14 cellular contexts compared by ENCODE assay signal in genomic region chr17:82492647-82493516, GRCh38. TPM values are rescaled to one million over a fixed set of nuclear protein-coding genes. Genes with fewer than 3 reads are reported as not detected.
A peak's percentile ranks its signal among the peaks of the same experiment; 100 is the strongest.
DNase-seq lines count a peak whose midpoint lies in the region; FAIRE-seq and TF ChIP-seq lines count a peak whose summit lies in the region.
"Had no signal": no experiment of that assay in that cellular context is flagged by ENCODE, and none has a peak within 500 bp of the region (broad histone marks: within the 10 kb centered on the region; RNA-seq: fewer than 3 reads in every experiment).

No MANE protein-coding gene starts in this region.

- WGBS in spleen, 5 donors: 84 to 93% (median 91%) methylated on average over 19 of the region's 19 CpGs

- TF ChIP-seq CTCF in brain microvascular endothelial cell (IDR thresholded peaks at IDR 0.05; ENCODE audit: low read depth, low read length, missing control alignments) (no peak), keratinocyte (optimal IDR thresholded peaks at IDR 0.05 in 1 of 3, IDR thresholded peaks at IDR 0.05 in 1 of 3, conservative IDR thresholded peaks at IDR 0.05 in 1 of 3; ENCODE audit: extremely low read depth in 1 of 3, insufficient read depth in 2 of 3, low read length in 3 of 3) (no peak), spleen (IDR thresholded peaks at IDR 0.05 in 8 of 11, conservative IDR thresholded peaks at IDR 0.05 in 3 of 11) (no peak)

- peak overlapping the region in 1 of 7 donors; percentile 45 for H3K4me3 Mint-ChIP-seq in CD8-positive, alpha-beta memory T cell
- H3K4me3 Mint-ChIP-seq: T-helper 1 cell treated with Interleukin-12 subunit alpha and Interleukin-12 subunit beta and Interleukin-4 antibody, amounts not matched to agents 30 μg/mL and 1 μg/mL, for 36 hours had no signal

- TF ChIP-seq POLR2A in spleen (IDR thresholded peaks at IDR 0.05): no peak

- peaks cover 0 to 16% (median 1%) of the 10 kb centered on the region in 3 donors for H3K36me3 Mint-ChIP-seq in CD8-positive, alpha-beta memory T cell

- no peaks in the 10 kb centered on the region for H3K9me3 Mint-ChIP-seq in CD8-positive, alpha-beta memory T cell
- H3K9me3 Mint-ChIP-seq: stimulated activated naive CD8-positive, alpha-beta T cell treated with anti-CD3 and anti-CD28 coated beads, Interleukin-15, amount 100 ng/mL, for 72 hours; T-helper 1 cell treated with Interleukin-12 subunit alpha and Interleukin-12 subunit beta and Interleukin-4 antibody, amounts not matched to agents 30 μg/mL and 1 μg/mL, for 36 hours had no signal

- intact Hi-C loops in spleen (cut with DNase I; ENCODE audit: low total_unique reads): loop anchor here (10.0 kb wide), 1 partner anchor 62 kb away; no protein-coding TSS in a partner anchor

- peak; percentile 87 for FAIRE-seq in keratinocyte (lab: Jason Lieb, UNC)

- H3K4me2 ChIP-seq in BLaER1 (peak overlapping the region; percentile 5; the same call in 1 of the 2 replicates), keratinocyte (ENCODE audit: control insufficient read depth, extremely low read depth, insufficient read depth, low read depth, low read length) (peak overlapping the region; percentile 3)

- POLR2A ChIA-PET in CD8-positive, alpha-beta memory T cell (lab: Charles Lee): interaction anchor here (0.7 kb wide), 1 partner anchor 144 kb away, joined by 3 read pairs; no protein-coding TSS in a partner anchor

- H3K4me1 ChIP-seq in BLaER1 (peaks cover 83% of the 10 kb centered on the region), keratinocyte (ENCODE audit: control insufficient read depth, extremely low read depth, insufficient read depth, low read length) (peaks cover 44% of the 10 kb centered on the region), spleen (peaks cover 5 to 36% (median 31%) of the 10 kb centered on the region in 6 donors)
- H3K4me1 ChIP-seq in CD8-positive, alpha-beta memory T cell (ENCODE audit: insufficient read depth, low read length): peaks cover 7% of the 10 kb centered on the region

- H3K9me3 ChIP-seq in BLaER1 (no peaks in the 10 kb centered on the region), keratinocyte (ENCODE audit: control insufficient read depth, low read depth, low read length) (no peaks in the 10 kb centered on the region), spleen (no peaks in the 10 kb centered on the region)
- H3K9me3 ChIP-seq in CD8-positive, alpha-beta memory T cell (ENCODE audit: low read length): no peaks in the 10 kb centered on the region
- H3K9me3 ChIP-seq: left lung, neutrophil had no signal

- no peaks in the 10 kb centered on the region for H3K27me3 ChIP-seq in BLaER1
- H3K27me3 ChIP-seq in brain microvascular endothelial cell (replicated peaks): no peaks in the 10 kb centered on the region
- no peaks in the 10 kb centered on the region for H3K27me3 ChIP-seq in keratinocyte (ENCODE audit: control insufficient read depth, extremely low read depth, insufficient read depth, low read length)
- H3K27me3 ChIP-seq in CD8-positive, alpha-beta memory T cell (ENCODE audit: insufficient read depth, low read length, poor library complexity, severe bottlenecking): no peaks in the 10 kb centered on the region
- no peaks in the 10 kb centered on the region for H3K27me3 ChIP-seq in spleen (replicated peaks in 1 of 7)
- H3K27me3 ChIP-seq: left lung, neutrophil had no signal

- in situ Hi-C loops in brain microvascular endothelial cell (cut with HindIII; ENCODE audit: low pct_ligation_motif_present, low sequenced_read_pairs): no loop called here

- DNase-seq in LHCN-M2 (ENCODE audit: low read depth) (peak; percentile 79), brain microvascular endothelial cell (peak; percentile 57), keratinocyte (ENCODE audit: low read depth, low spot score) (no peak), spleen (no peak), epidermal melanocyte (ENCODE audit: insufficient read length, low spot score) (no peak), NCI-H526 (lab: John Stamatoyannopoulos, UW) (no peak)
- no peak for DNase-seq in CD8-positive, alpha-beta memory T cell
- DNase-seq: left lung; NCI-H510A treated with DMSO at 0.1 percent for 48 hours; stimulated activated CD4-positive, alpha-beta T cell treated with anti-CD3 and anti-CD28 coated beads, Interleukin-1b, Interleukin-23, amount 100 ng/mL, for 48 hours; stimulated activated naive CD8-positive, alpha-beta T cell treated with anti-CD3 and anti-CD28 coated beads, Interleukin-15, amount 100 ng/mL, for 72 hours had no signal

- no peaks in the 10 kb centered on the region for H3K79me2 ChIP-seq in keratinocyte (ENCODE audit: control insufficient read depth, insufficient read depth, low read length)

- H4K20me1 ChIP-seq in BLaER1 (no peaks in the 10 kb centered on the region), keratinocyte (ENCODE audit: control insufficient read depth, extremely low read depth, insufficient read depth, low read length) (no peaks in the 10 kb centered on the region)

- peak overlapping the region; percentile 48; the same call in 1 of the 2 replicates for H3K9ac ChIP-seq in BLaER1
- H3K9ac ChIP-seq in keratinocyte (ENCODE audit: control insufficient read depth, extremely low read depth, insufficient read depth, low read length): peak overlapping the region; percentile 11

- H3K4me1 Mint-ChIP-seq in CD8-positive, alpha-beta memory T cell: peaks cover 15 to 29% (median 18%) of the 10 kb centered on the region in 3 donors

- peak overlapping the region in 3 of 8 donors; percentile 37 to 99 (median 54) for H3K27ac Mint-ChIP-seq in CD8-positive, alpha-beta memory T cell

- no peak overlapping the region for H2AFZ ChIP-seq in keratinocyte (ENCODE audit: control insufficient read depth, low read length)

- H3K4me3 ChIP-seq in BLaER1 (no peak overlapping the region), brain microvascular endothelial cell (ENCODE audit: low read depth, low read length) (no peak overlapping the region), keratinocyte (ENCODE audit: control insufficient read depth in 2 of 3, extremely low read depth in 1 of 3, insufficient read depth in 2 of 3, low read depth in 1 of 3, low read length in 3 of 3) (no peak overlapping the region), spleen (no peak overlapping the region)
- no peak overlapping the region for H3K4me3 ChIP-seq in CD8-positive, alpha-beta memory T cell (ENCODE audit: low read length)
- H3K4me3 ChIP-seq: left lung had no signal

- H3K36me3 ChIP-seq in BLaER1 (peaks cover 17% of the 10 kb centered on the region), brain microvascular endothelial cell (replicated peaks) (peaks cover under 1% of the 10 kb centered on the region), keratinocyte (ENCODE audit: control insufficient read depth in 2 of 2, extremely low read depth in 1 of 2, insufficient read depth in 2 of 2, low read length in 2 of 2) (no peaks in the 10 kb centered on the region), spleen (peaks cover 0 to 28% (median 11%) of the 10 kb centered on the region in 6 donors)
- no peaks in the 10 kb centered on the region for H3K36me3 ChIP-seq in CD8-positive, alpha-beta memory T cell (ENCODE audit: insufficient read depth, low read length)

- H3K27me3 Mint-ChIP-seq in CD8-positive, alpha-beta memory T cell: peaks cover 0 to 8% of the 10 kb centered on the region in 2 donors
- H3K27me3 Mint-ChIP-seq: stimulated activated naive CD8-positive, alpha-beta T cell treated with anti-CD3 and anti-CD28 coated beads, Interleukin-15, amount 100 ng/mL, for 72 hours had no signal

- H3K27ac ChIP-seq in BLaER1: peak overlapping the region; percentile 49
- H3K27ac ChIP-seq in brain microvascular endothelial cell: no peak overlapping the region
- H3K27ac ChIP-seq in keratinocyte (ENCODE audit: control insufficient read depth, insufficient read depth, low read length): peak overlapping the region; percentile 58
- H3K27ac ChIP-seq in CD8-positive, alpha-beta memory T cell (ENCODE audit: low read depth, low read length): no peak overlapping the region
- H3K27ac ChIP-seq in spleen: no peak overlapping the region
- H3K27ac ChIP-seq: neutrophil had no signal

- H3K9me1 ChIP-seq in keratinocyte (ENCODE audit: control insufficient read depth, extremely low read depth, insufficient read depth, low read length): peaks cover 2% of the 10 kb centered on the region

- CTCF ChIA-PET in CD8-positive, alpha-beta memory T cell (lab: Charles Lee): interaction anchor here (1.2 to 1.9 kb wide), 2 partner anchors 9 to 12 kb away, joined by 3 to 4 read pairs; no protein-coding TSS in a partner anchor

- dilution Hi-C loops in keratinocyte (cut with MboI; ENCODE audit: extremely low pct_ligation_motif_present, low sequenced_read_pairs): no loop called here

RNA-seq across cellular contexts. Expression of gene FOXK2, which starts 26.6 kb away (rescaled TPM):
- total RNA-seq in LHCN-M2 (2014; rRNA removed): 24.8 and 31.5 TPM in 2 replicates
- polyA plus RNA-seq in LHCN-M2 (2012): 22.7 TPM
- 39.4 to 43.9 TPM (median 43.8 TPM) in 3 replicates for polyA plus RNA-seq in keratinocyte
- polyA plus RNA-seq in keratinocyte (2011; ENCODE audit: low read depth): 18.2 TPM
- polyA plus RNA-seq in keratinocyte (2011; cell fraction: cytosol; rRNA removed): 35.9 and 37.2 TPM in 2 replicates
- 48.2 and 60.2 TPM in 2 replicates for polyA plus RNA-seq in keratinocyte (2011; cell fraction: nucleus; rRNA removed)
- 28.4 and 48.4 TPM in 2 replicates for polyA plus RNA-seq in keratinocyte (2012; ENCODE audit: low replicate concordance)
- 41.7 to 60.1 TPM (median 47.5 TPM) in 3 replicates for polyA minus RNA-seq in keratinocyte
- polyA minus RNA-seq in keratinocyte (2011; cell fraction: cytosol; rRNA and poly(A)+ RNA removed): 75.4 TPM
- polyA minus RNA-seq in keratinocyte (2011; cell fraction: nucleus; rRNA and poly(A)+ RNA removed): 47.2 and 69.3 TPM in 2 replicates
- total RNA-seq in CD8-positive, alpha-beta memory T cell: 10 to 100 TPM; 63.9 to 71.2 TPM
- polyA plus RNA-seq in CD8-positive, alpha-beta memory T cell: 8.2 TPM
- 10 to 100 TPM; 39.9 to 55.1 (median 45.6) TPM for total RNA-seq in spleen
- polyA plus RNA-seq in spleen: 10 to 100 TPM; 10.4 to 16.7 (median 12.4) TPM

RNA-seq across cellular contexts. Expression of gene NARF, which starts 34.3 kb away (rescaled TPM):
- total RNA-seq in LHCN-M2 (2014; rRNA removed): 62.7 and 62.8 TPM in 2 replicates
- polyA plus RNA-seq in LHCN-M2 (2012): 59.4 TPM
- 31.9 to 36.8 TPM (median 32.9 TPM) in 3 replicates for polyA plus RNA-seq in keratinocyte
- polyA plus RNA-seq in keratinocyte (2011; ENCODE audit: low read depth): 40.8 TPM
- 27.9 and 31.3 TPM in 2 replicates for polyA plus RNA-seq in keratinocyte (2011; cell fraction: cytosol; rRNA removed)
- polyA plus RNA-seq in keratinocyte (2011; cell fraction: nucleus; rRNA removed): 40.5 and 43.6 TPM in 2 replicates
- 22.1 and 40.8 TPM in 2 replicates for polyA plus RNA-seq in keratinocyte (2012; ENCODE audit: low replicate concordance)
- polyA minus RNA-seq in keratinocyte: 19.5 to 39.9 TPM (median 24.4 TPM) in 3 replicates
- 26.1 TPM for polyA minus RNA-seq in keratinocyte (2011; cell fraction: cytosol; rRNA and poly(A)+ RNA removed)
- 7.3 and 12.1 TPM in 2 replicates for polyA minus RNA-seq in keratinocyte (2011; cell fraction: nucleus; rRNA and poly(A)+ RNA removed)
- 10 to 100 TPM; 62.2 to 63.0 TPM for total RNA-seq in CD8-positive, alpha-beta memory T cell
- 95.3 TPM for polyA plus RNA-seq in CD8-positive, alpha-beta memory T cell
- total RNA-seq in spleen: 100 to 1,000 TPM in 3 of 7 donors, 10 to 100 TPM in 4; 59.5 to 127 (median 93.0) TPM
- 100 to 1,000 TPM in 2 of 3 donors, 10 to 100 TPM in 1; 75.7 to 117 (median 116) TPM for polyA plus RNA-seq in spleen

RNA-seq across cellular contexts. Expression of gene CYBC1, which starts 42.3 kb away (rescaled TPM):
- 83.5 and 107 TPM in 2 replicates for total RNA-seq in LHCN-M2 (2014; rRNA removed)
- polyA plus RNA-seq in LHCN-M2 (2012): 46.1 TPM
- 30.2 to 36.0 TPM (median 34.2 TPM) in 3 replicates for polyA plus RNA-seq in keratinocyte
- polyA plus RNA-seq in keratinocyte (2011; ENCODE audit: low read depth): 10.1 TPM
- 14.2 and 21.4 TPM in 2 replicates for polyA plus RNA-seq in keratinocyte (2011; cell fraction: cytosol; rRNA removed)
- polyA plus RNA-seq in keratinocyte (2011; cell fraction: nucleus; rRNA removed): 59.9 and 70.1 TPM in 2 replicates
- 25.9 and 27.8 TPM in 2 replicates for polyA plus RNA-seq in keratinocyte (2012; ENCODE audit: low replicate concordance)
- 22.5 to 35.4 TPM (median 26.9 TPM) in 3 replicates for polyA minus RNA-seq in keratinocyte
- polyA minus RNA-seq in keratinocyte (2011; cell fraction: cytosol; rRNA and poly(A)+ RNA removed): 28.6 TPM
- 25.4 and 25.9 TPM in 2 replicates for polyA minus RNA-seq in keratinocyte (2011; cell fraction: nucleus; rRNA and poly(A)+ RNA removed)
- 100 to 1,000 TPM; 184 to 189 TPM for total RNA-seq in CD8-positive, alpha-beta memory T cell
- polyA plus RNA-seq in CD8-positive, alpha-beta memory T cell: 175 TPM
- 100 to 1,000 TPM; 225 to 333 (median 288) TPM for total RNA-seq in spleen
- 100 to 1,000 TPM; 105 to 192 (median 132) TPM for polyA plus RNA-seq in spleen

Comparison
In these comparisons a context has a peak if more than half of its experiments do, and no peak if none do; other contexts are left out.
1. H3K27ac ChIP-seq: peak in BLaER1 (single experiment) and keratinocyte (single experiment); none in brain microvascular endothelial cell (single experiment), CD8-positive, alpha-beta memory T cell (single experiment) and spleen (0 of 8).
2. DNase-seq: peak in LHCN-M2 (single experiment) and brain microvascular endothelial cell (single experiment); none in keratinocyte (single experiment), CD8-positive, alpha-beta memory T cell (0 of 5), spleen (single experiment), epidermal melanocyte (single experiment) and NCI-H526 (0 of 2).